In the genomic region with DNA sequence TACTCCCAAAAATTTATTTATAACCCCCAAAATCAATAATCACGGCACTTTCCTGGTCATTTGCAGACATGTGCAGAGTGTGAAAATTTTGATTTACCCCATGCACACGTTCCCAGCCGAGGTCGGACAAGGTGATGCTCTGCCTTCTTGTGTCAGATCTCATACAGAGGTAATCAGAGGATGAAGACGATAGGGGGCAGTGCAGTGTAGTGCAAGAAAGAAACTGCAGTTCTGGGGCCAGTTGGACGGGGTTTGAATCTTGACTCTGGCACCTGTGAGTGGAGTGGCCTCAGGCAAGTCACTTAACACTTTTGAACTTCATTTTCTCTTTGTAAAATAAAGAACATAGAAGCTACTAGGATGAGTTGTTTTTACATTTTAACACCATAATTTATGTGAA, we compare ENCODE assay signal across 9 cellular contexts.
DNase-seq lines count a peak whose midpoint lies in the region; ATAC-seq and TF ChIP-seq lines count a peak whose summit lies in the region.
"Had no signal": no experiment of that assay in that cellular context is flagged by ENCODE, and none has a peak within 500 bp of the region (broad histone marks: within the 10 kb centered on the region; RNA-seq: fewer than 3 reads in every experiment).

No MANE protein-coding gene starts in this region.

- no peak overlapping the region for H3K9ac ChIP-seq in adipocyte (ENCODE audit: low read length)

- no peaks in the 10 kb centered on the region for H3F3A ChIP-seq in GM23338 (replicated peaks; ENCODE audit: low read depth)

- H3K27ac Mint-ChIP-seq in GM23338 (no peak overlapping the region), type B pancreatic cell (no peak overlapping the region)

- TF ChIP-seq CTCF in GM23338 (conservative IDR thresholded peaks at IDR 0.05; ENCODE audit: low read depth in 2 of 2), result peak; percentile 62 to 79
- peak; percentile 56 for TF ChIP-seq CTCF in type B pancreatic cell (conservative IDR thresholded peaks at IDR 0.05)

- H3K9me2 ChIP-seq in GM23338 (ENCODE audit: insufficient read depth), result no peaks in the 10 kb centered on the region

- H3K4me3 Mint-ChIP-seq in GM23338 (no peak overlapping the region), type B pancreatic cell (no peak overlapping the region)

- H2AFZ ChIP-seq in GM23338, result no peak overlapping the region

- H3K36me3 ChIP-seq in GM23338 (ENCODE audit: insufficient read depth) (no peaks in the 10 kb centered on the region), adipocyte (ENCODE audit: control insufficient read depth, insufficient read depth, low read length, severe bottlenecking) (no peaks in the 10 kb centered on the region)

- H3K27me3 ChIP-seq in GM23338 (ENCODE audit: insufficient read depth) (no peaks in the 10 kb centered on the region), adipocyte (replicated peaks; ENCODE audit: control insufficient read depth, insufficient read depth, low read length) (peaks cover 4% of the 10 kb centered on the region)

- no peaks in the 10 kb centered on the region for H3K9me3 ChIP-seq in adipocyte (ENCODE audit: control insufficient read depth, low read length)

- H3K4me1 Mint-ChIP-seq in GM23338, result peaks cover 2% of the 10 kb centered on the region
- H3K4me1 Mint-ChIP-seq in type B pancreatic cell (ENCODE audit: unreplicated experiment), result no peaks in the 10 kb centered on the region

- ATAC-seq in GM23338 (peak; percentile 82), HG03460 (IDR thresholded peaks at IDR 0.05; ENCODE audit: unreplicated experiment) (no peak)

- H4K20me1 ChIP-seq in GM23338 (replicated peaks; ENCODE audit: insufficient read depth), result no peaks in the 10 kb centered on the region

- no peaks in the 10 kb centered on the region for H3K4me1 ChIP-seq in GM23338 (ENCODE audit: insufficient read depth)
- H3K4me1 ChIP-seq in adipocyte (ENCODE audit: control insufficient read depth, insufficient read depth, low read length), result no peaks in the 10 kb centered on the region

- no peak overlapping the region for H3K4me2 ChIP-seq in GM23338

- H3K9me3 Mint-ChIP-seq in GM23338 (no peaks in the 10 kb centered on the region), type B pancreatic cell (no peaks in the 10 kb centered on the region)

- H3K27ac ChIP-seq in GM23338 (ENCODE audit: low read depth), result no peak overlapping the region
- H3K27ac ChIP-seq: HL-60 had no signal

- H3K36me3 Mint-ChIP-seq in GM23338 (ENCODE audit: low read depth) (no peaks in the 10 kb centered on the region), type B pancreatic cell (no peaks in the 10 kb centered on the region)

- H3K79me2 ChIP-seq in GM23338 (replicated peaks; ENCODE audit: insufficient read depth), result no peaks in the 10 kb centered on the region

- DNase-seq in CD1c-positive myeloid dendritic cell (ENCODE audit: extremely low spot score), result peak; percentile 22
- peak; percentile 85 for DNase-seq in GM23338 (ENCODE audit: low spot score)
- peak; percentile 14 for DNase-seq in NOMO-1 treated with dmso at 0.1 percent for 144 hours (lab: John Stamatoyannopoulos, UW; ENCODE audit: unreplicated experiment)
- DNase-seq in adipocyte (ENCODE audit: low read depth), result peak; percentile 58
- DNase-seq in islet precursor cell, result peak; percentile 84
- DNase-seq in type B pancreatic cell (ENCODE audit: extremely low spot score, unreplicated experiment), result no peak
- no peak for DNase-seq in NCI-H187 treated with DMSO at 0.1 percent for 48 hours (lab: John Stamatoyannopoulos, UW)

- H3K4me3 ChIP-seq in GM23338 (no peak overlapping the region), adipocyte (ENCODE audit: low read length) (no peak overlapping the region)

- H3K27me3 Mint-ChIP-seq in GM23338 (ENCODE audit: insufficient read depth, low read depth, poor library complexity), result no peaks in the 10 kb centered on the region
- peaks cover 3% of the 10 kb centered on the region for H3K27me3 Mint-ChIP-seq in type B pancreatic cell

TF ChIP-seq in GM23338, 12 proteins besides CTCF, POLR2A, EP300 and RAD21 (continues in another document):
- TF ChIP-seq STAT1 (IDR thresholded peaks at IDR 0.05; ENCODE audit: unreplicated experiment), result no peak
- no peak for TF ChIP-seq JUNB (IDR thresholded peaks at IDR 0.05; ENCODE audit: unreplicated experiment)
- TF ChIP-seq, protein P1, sequence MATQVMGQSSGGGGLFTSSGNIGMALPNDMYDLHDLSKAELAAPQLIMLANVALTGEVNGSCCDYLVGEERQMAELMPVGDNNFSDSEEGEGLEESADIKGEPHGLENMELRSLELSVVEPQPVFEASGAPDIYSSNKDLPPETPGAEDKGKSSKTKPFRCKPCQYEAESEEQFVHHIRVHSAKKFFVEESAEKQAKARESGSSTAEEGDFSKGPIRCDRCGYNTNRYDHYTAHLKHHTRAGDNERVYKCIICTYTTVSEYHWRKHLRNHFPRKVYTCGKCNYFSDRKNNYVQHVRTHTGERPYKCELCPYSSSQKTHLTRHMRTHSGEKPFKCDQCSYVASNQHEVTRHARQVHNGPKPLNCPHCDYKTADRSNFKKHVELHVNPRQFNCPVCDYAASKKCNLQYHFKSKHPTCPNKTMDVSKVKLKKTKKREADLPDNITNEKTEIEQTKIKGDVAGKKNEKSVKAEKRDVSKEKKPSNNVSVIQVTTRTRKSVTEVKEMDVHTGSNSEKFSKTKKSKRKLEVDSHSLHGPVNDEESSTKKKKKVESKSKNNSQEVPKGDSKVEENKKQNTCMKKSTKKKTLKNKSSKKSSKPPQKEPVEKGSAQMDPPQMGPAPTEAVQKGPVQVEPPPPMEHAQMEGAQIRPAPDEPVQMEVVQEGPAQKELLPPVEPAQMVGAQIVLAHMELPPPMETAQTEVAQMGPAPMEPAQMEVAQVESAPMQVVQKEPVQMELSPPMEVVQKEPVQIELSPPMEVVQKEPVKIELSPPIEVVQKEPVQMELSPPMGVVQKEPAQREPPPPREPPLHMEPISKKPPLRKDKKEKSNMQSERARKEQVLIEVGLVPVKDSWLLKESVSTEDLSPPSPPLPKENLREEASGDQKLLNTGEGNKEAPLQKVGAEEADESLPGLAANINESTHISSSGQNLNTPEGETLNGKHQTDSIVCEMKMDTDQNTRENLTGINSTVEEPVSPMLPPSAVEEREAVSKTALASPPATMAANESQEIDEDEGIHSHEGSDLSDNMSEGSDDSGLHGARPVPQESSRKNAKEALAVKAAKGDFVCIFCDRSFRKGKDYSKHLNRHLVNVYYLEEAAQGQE (IDR thresholded peaks at IDR 0.05; ENCODE audit: unreplicated experiment), result no peak
- TF ChIP-seq, protein P2, sequence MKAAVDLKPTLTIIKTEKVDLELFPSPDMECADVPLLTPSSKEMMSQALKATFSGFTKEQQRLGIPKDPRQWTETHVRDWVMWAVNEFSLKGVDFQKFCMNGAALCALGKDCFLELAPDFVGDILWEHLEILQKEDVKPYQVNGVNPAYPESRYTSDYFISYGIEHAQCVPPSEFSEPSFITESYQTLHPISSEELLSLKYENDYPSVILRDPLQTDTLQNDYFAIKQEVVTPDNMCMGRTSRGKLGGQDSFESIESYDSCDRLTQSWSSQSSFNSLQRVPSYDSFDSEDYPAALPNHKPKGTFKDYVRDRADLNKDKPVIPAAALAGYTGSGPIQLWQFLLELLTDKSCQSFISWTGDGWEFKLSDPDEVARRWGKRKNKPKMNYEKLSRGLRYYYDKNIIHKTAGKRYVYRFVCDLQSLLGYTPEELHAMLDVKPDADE (IDR thresholded peaks at IDR 0.05), result no peak
- no peak for TF ChIP-seq NANOG (IDR thresholded peaks at IDR 0.05; ENCODE audit: borderline replicate concordance)
- TF ChIP-seq CREB1 (CRISPR knock-in tag; IDR thresholded peaks at IDR 0.05; ENCODE audit: low read depth), result no peak
- TF ChIP-seq ZNF114 (CRISPR knock-in tag; IDR thresholded peaks at IDR 0.05), result no peak
- TF ChIP-seq POLR2AphosphoS5 (IDR thresholded peaks at IDR 0.05; ENCODE audit: low read depth), result no peak

Comparison
In these comparisons a context has a peak if more than half of its experiments do, and no peak if none do; other contexts are left out.
1. DNase-seq: peak in CD1c-positive myeloid dendritic cell (single experiment), GM23338 (single experiment), NOMO-1 treated with dmso at 0.1 percent for 144 hours (single experiment), adipocyte (single experiment) and islet precursor cell (single experiment); none in type B pancreatic cell (single experiment) and NCI-H187 treated with DMSO at 0.1 percent for 48 hours (single experiment).